In the genomic region with DNA sequence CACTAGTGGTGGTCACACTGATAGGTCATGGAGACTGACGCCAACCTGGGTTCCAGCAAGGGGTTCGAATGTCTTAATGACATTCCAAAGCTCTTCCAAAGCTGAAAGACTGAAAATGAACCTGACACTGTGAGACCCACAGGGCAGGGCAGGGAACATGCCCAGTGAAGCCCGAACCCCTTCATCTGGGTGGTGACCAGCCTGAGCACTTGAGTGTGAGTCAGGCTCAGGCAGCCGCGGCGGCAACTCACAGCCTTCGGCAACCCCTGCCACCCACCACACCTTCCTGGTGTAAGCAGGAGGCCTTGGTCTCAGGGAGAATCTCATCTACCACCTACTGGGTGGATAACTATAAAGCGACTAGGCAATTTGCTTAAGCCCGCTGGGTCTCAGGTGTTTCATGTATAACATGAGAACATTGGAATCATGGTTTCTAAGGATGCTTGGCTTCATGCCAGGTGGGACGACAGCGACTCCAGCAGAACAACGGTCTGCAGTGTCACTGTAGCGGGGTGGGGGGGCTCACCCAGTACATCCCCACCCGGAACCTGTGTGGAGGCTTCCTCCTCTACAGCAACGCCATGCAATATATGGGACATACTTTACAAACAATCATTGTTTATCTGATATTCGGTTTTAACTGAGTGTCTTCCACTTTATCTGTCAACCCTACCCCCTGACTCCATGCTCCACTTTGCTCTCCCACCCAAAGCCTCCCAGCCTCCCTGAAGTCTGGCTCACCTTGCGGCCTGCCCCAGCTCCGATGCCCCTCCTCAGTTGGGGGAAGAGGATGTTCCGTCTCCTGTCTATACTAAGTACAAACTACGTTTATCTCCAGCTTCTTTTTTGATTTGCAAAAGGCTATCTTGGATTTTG, we compare ENCODE assay signal across 14 cellular contexts.
DNase-seq lines count a peak whose midpoint lies in the region; ATAC-seq, FAIRE-seq and TF ChIP-seq lines count a peak whose summit lies in the region.
"Had no signal": no experiment of that assay in that cellular context is flagged by ENCODE, and none has a peak within 500 bp of the region (broad histone marks: within the 10 kb centered on the region; RNA-seq: fewer than 3 reads in every experiment).

No MANE protein-coding gene starts in this region.

- no peak for ATAC-seq in GM21423 (IDR thresholded peaks at IDR 0.05; ENCODE audit: unreplicated experiment)
- ATAC-seq: T-helper 17 cell had no signal

- no peaks in the 10 kb centered on the region for H3F3A ChIP-seq in MM.1S (ENCODE audit: insufficient read depth, low read length)

- H3K4me3 ChIP-seq in MM.1S (ENCODE audit: low read length) = no peak overlapping the region

- H3K9ac ChIP-seq in MM.1S (ENCODE audit: low read length) = no peak overlapping the region
- H3K9ac ChIP-seq: parathyroid adenoma had no signal

- no peak overlapping the region for H3K4me2 ChIP-seq in MM.1S (ENCODE audit: low read depth, low read length)

- intact Hi-C loops in cardiac septum (cut with DNase I) = no loop called here

- DNase-seq in NCI-H524 (lab: John Stamatoyannopoulos, UW) = peak; percentile 24 to 42
- no peak for DNase-seq in NCI-H524 treated with DMSO at 0.1 percent for 48 hours (lab: John Stamatoyannopoulos, UW)
- peak; percentile 11 for DNase-seq in NCI-H1105 treated with DMSO at 0.1 percent for 48 hours (lab: John Stamatoyannopoulos, UW)
- peak; percentile 66 for DNase-seq in cardiac septum (ENCODE audit: low spot score)
- DNase-seq in stimulated activated CD8-positive, alpha-beta memory T cell treated with anti-CD3 and anti-CD28 coated beads, Interleukin-4, amount 100 ng/mL, for 48 hours = peak; percentile 19
- no peak for DNase-seq in MM.1S
- no peak for DNase-seq in H54 (ENCODE audit: insufficient read length, low spot score)
- DNase-seq: KG1, T-helper 17 cell had no signal

- no peaks in the 10 kb centered on the region for H3K9me3 ChIP-seq in MM.1S (replicated peaks; ENCODE audit: insufficient read depth, low read length)

- H3K9me2 ChIP-seq in MM.1S (replicated peaks; ENCODE audit: insufficient read depth, low read length) = no peaks in the 10 kb centered on the region

- no peaks in the 10 kb centered on the region for H3K79me2 ChIP-seq in MM.1S (ENCODE audit: low read length)
- H3K79me2 ChIP-seq: parathyroid adenoma had no signal

- TF ChIP-seq POLR2A in H54 (IDR thresholded peaks at IDR 0.05; ENCODE audit: low read depth, low read length) = no peak

- no peak overlapping the region for H3K27ac ChIP-seq in MM.1S (ENCODE audit: low read length)
- H3K27ac ChIP-seq: parathyroid adenoma had no signal

- no peaks in the 10 kb centered on the region for H3K36me3 ChIP-seq in MM.1S (replicated peaks; ENCODE audit: insufficient read depth, low read length)

- H4K20me1 ChIP-seq in MM.1S (ENCODE audit: insufficient read depth, low read length) = no peaks in the 10 kb centered on the region

- H2AFZ ChIP-seq in MM.1S (ENCODE audit: low read length) = no peak overlapping the region
- H2AFZ ChIP-seq: parathyroid adenoma had no signal

- no peak for TF ChIP-seq CTCF in MM.1S (IDR thresholded peaks at IDR 0.05; ENCODE audit: low read length)

- H3K27me3 ChIP-seq in MM.1S (replicated peaks; ENCODE audit: insufficient read depth, low read length) = 0 out of 2 replicates have a peak, but pooled peaks cover 5% of the 10 kb centered on the region

- FAIRE-seq in H54 (lab: Jason Lieb, UNC) = no peak
- FAIRE-seq: bronchial epithelial cell, keratinocyte, urothelium cell line had no signal

- H3K4me1 ChIP-seq in MM.1S (ENCODE audit: low read length) = no peaks in the 10 kb centered on the region

Comparison
In these comparisons a context has a peak if more than half of its experiments do, and no peak if none do; other contexts are left out.
1. DNase-seq: peak in NCI-H524 (2 of 2), NCI-H1105 treated with DMSO at 0.1 percent for 48 hours (single experiment), cardiac septum (single experiment) and stimulated activated CD8-positive, alpha-beta memory T cell treated with anti-CD3 and anti-CD28 coated beads, Interleukin-4, amount 100 ng/mL, for 48 hours (single experiment); none in NCI-H524 treated with DMSO at 0.1 percent for 48 hours (single experiment), MM.1S (single experiment) and H54 (single experiment).